ENCODE assay signal across 25 cellular contexts in genomic region chr1:183391863-183392262, GRCh38. TPM values are rescaled to one million over a fixed set of nuclear protein-coding genes. Genes with fewer than 3 reads are reported as not detected.
"Had no signal": no experiment of that assay in that cellular context is flagged by ENCODE, and none has a peak within 500 bp of the region (broad histone marks: within the 10 kb centered on the region; RNA-seq: fewer than 3 reads in every experiment).

No MANE protein-coding gene starts in this region.

- H3K4me3 Mint-ChIP-seq: effector memory CD8-positive, alpha-beta T cell; naive B cell; natural killer cell treated with Interleukin-12 subunit alpha and Interleukin-12 subunit beta and Interleukin-15 and Interleukin-18, amount 100 ng/mL, for 72 hours; neural progenitor cell; stimulated activated effector memory CD8-positive, alpha-beta T cell treated with anti-CD3 and anti-CD28 coated beads, Interleukin-12 subunit alpha, Interleukin-12 subunit beta, amount 100 ng/mL, for 72 hours; type B pancreatic cell had no signal

- H3K9me3 Mint-ChIP-seq: effector memory CD8-positive, alpha-beta T cell; naive B cell; natural killer cell treated with Interleukin-12 subunit alpha and Interleukin-12 subunit beta and Interleukin-15 and Interleukin-18, amount 100 ng/mL, for 72 hours; neural progenitor cell; stimulated activated effector memory CD8-positive, alpha-beta T cell treated with anti-CD3 and anti-CD28 coated beads, Interleukin-12 subunit alpha, Interleukin-12 subunit beta, amount 100 ng/mL, for 72 hours; type B pancreatic cell had no signal

- H3K4me1 Mint-ChIP-seq: naive B cell; stimulated activated effector memory CD8-positive, alpha-beta T cell treated with anti-CD3 and anti-CD28 coated beads, Interleukin-12 subunit alpha, Interleukin-12 subunit beta, amount 100 ng/mL, for 72 hours had no signal

- H2AFZ ChIP-seq: neural progenitor cell had no signal

- H3K36me3 ChIP-seq: cardiac muscle cell, esophagus squamous epithelium, left lung, lower lobe of right lung, neural progenitor cell, prostate gland, right lobe of liver, stomach, thyroid gland had no signal

- H3K27ac Mint-ChIP-seq: effector memory CD8-positive, alpha-beta T cell; naive B cell; natural killer cell treated with Interleukin-12 subunit alpha and Interleukin-12 subunit beta and Interleukin-15 and Interleukin-18, amount 100 ng/mL, for 72 hours; neural progenitor cell; stimulated activated effector memory CD8-positive, alpha-beta T cell treated with anti-CD3 and anti-CD28 coated beads, Interleukin-12 subunit alpha, Interleukin-12 subunit beta, amount 100 ng/mL, for 72 hours; type B pancreatic cell had no signal

- H3K27me3 ChIP-seq: cardiac muscle cell, left lung, neural progenitor cell, right lobe of liver, thyroid gland had no signal

- H3K4me2 ChIP-seq: neural progenitor cell, smooth muscle cell had no signal

- H3K4me1 ChIP-seq: esophagus squamous epithelium, left lung, lower lobe of right lung, prostate gland, right lobe of liver, stomach had no signal

- DNase-seq: dermis blood vessel endothelial cell; effector memory CD8-positive, alpha-beta T cell; erythroblast; esophagus squamous epithelium; head of caudate nucleus; hippocampal formation; left cardiac atrium; left lung; lower lobe of right lung; naive B cell; right lobe of liver; stimulated activated CD4-positive, alpha-beta T cell treated with anti-CD3 and anti-CD28 coated beads, Interleukin-12 subunit alpha, Interleukin-12 subunit beta, amount 100 ng/mL, for 4 hours; stimulated activated CD4-positive, alpha-beta T cell treated with anti-CD3 and anti-CD28 coated beads, Interleukin-1b, Interleukin-23, amount 100 ng/mL, for 48 hours; stimulated activated CD4-positive, alpha-beta T cell treated with anti-CD3 and anti-CD28 coated beads, Interleukin-4, amount 100 ng/mL, for 24 hours; stimulated activated naive CD4-positive, alpha-beta T cell treated with Interleukin-2 at 50 U/mL for 16 hours; stomach; thyroid gland had no signal

- H3K36me3 Mint-ChIP-seq: naive B cell; natural killer cell treated with Interleukin-12 subunit alpha and Interleukin-12 subunit beta and Interleukin-15 and Interleukin-18, amount 100 ng/mL, for 72 hours; neural progenitor cell; stimulated activated effector memory CD8-positive, alpha-beta T cell treated with anti-CD3 and anti-CD28 coated beads, Interleukin-12 subunit alpha, Interleukin-12 subunit beta, amount 100 ng/mL, for 72 hours; type B pancreatic cell had no signal

- ATAC-seq: effector memory CD8-positive, alpha-beta T cell; left lung; lower lobe of right lung; natural killer cell treated with Interleukin-12 subunit alpha and Interleukin-12 subunit beta and Interleukin-15 and Interleukin-18, amount 100 ng/mL, for 72 hours; right lobe of liver; stimulated activated effector memory CD8-positive, alpha-beta T cell treated with anti-CD3 and anti-CD28 coated beads, Interleukin-12 subunit alpha, Interleukin-12 subunit beta, amount 100 ng/mL, for 72 hours had no signal

- H3K9me3 ChIP-seq: esophagus squamous epithelium, left lung, lower lobe of right lung, prostate gland, right lobe of liver, stomach, thyroid gland had no signal

- H3K4me3 ChIP-seq: cardiac muscle cell, coronary artery, esophagus squamous epithelium, left lung, lower lobe of right lung, neural progenitor cell, prostate gland, right lobe of liver, smooth muscle cell, stomach, thyroid gland had no signal

- H3K27ac ChIP-seq: cardiac muscle cell, coronary artery, esophagus squamous epithelium, left lung, lower lobe of right lung, neural progenitor cell, prostate gland, right lobe of liver, stomach, thyroid gland had no signal

- H3K9ac ChIP-seq: neural progenitor cell had no signal

RNA-seq across cellular contexts. Expression of gene NMNAT2, which starts 26.3 kb away (rescaled TPM):
- total RNA-seq: natural killer cell treated with Interleukin-12 subunit alpha and Interleukin-12 subunit beta and Interleukin-15 and Interleukin-18, amount 100 ng/mL, for 72 hours had no signal
- polyA plus RNA-seq: cardiac muscle cell had no signal
